In the genomic region with DNA sequence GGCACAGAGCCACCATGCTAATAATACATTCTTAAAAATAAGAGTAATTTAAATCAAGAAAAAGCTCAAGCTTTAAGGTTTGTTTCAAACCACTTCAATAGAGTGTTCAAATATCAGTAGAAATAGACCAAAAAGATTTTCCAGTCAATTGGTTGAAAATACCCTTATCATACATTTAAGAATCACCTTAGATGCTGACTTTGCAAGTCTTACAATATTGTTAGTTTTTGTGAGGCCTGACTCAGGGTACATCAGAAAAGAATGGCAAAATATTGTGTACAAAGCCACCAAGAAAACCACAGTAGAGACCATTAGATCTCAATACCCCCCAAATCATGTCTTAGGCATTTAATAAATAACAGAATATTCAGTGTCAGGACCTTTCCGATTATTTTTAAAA, we compare ENCODE assay signal across 39 cellular contexts. TPM values are rescaled to one million over a fixed set of nuclear protein-coding genes. Genes with fewer than 3 reads are reported as not detected.
"Had no signal": no experiment of that assay in that cellular context is flagged by ENCODE, and none has a peak within 500 bp of the region (broad histone marks: within the 10 kb centered on the region; RNA-seq: fewer than 3 reads in every experiment).

No MANE protein-coding gene starts in this region.

- H3K4me3 ChIP-seq: MG63 had no signal

- DNase-seq: Karpas-422, Kasumi-1, MG63, MM.1S, MV-4-11, NCI-H1048, NCI-H1092, NCI-H1092 treated with DMSO at 0.1 percent for 48 hours, NCI-H1105, NCI-H1105 treated with DMSO at 0.1 percent for 48 hours, NCI-H1417, NCI-H1417 treated with DMSO at 0.1 percent for 48 hours, NCI-H1436, NCI-H1436 treated with DMSO at 0.1 percent for 48 hours, NCI-H146, NCI-H1694, NCI-H1694 treated with DMSO at 0.1 percent for 48 hours, NCI-H187, NCI-H187 treated with DMSO at 0.1 percent for 48 hours, NCI-H1930, NCI-H2029, NCI-H2029 treated with DMSO at 0.1 percent for 48 hours, NCI-H2081, NCI-H2081 treated with DMSO at 0.1 percent for 48 hours, NCI-H2107, NCI-H2171, NCI-H2171 treated with DMSO at 0.1 percent for 48 hours, NCI-H2227 treated with DMSO at 0.1 percent for 48 hours, NCI-H226, NCI-H345, NCI-H446, NCI-H446 treated with DMSO at 0.1 percent for 48 hours, NCI-H510A, NCI-H510A treated with DMSO at 0.1 percent for 48 hours, NCI-H524 had no signal

- H3K36me3 ChIP-seq: MG63 had no signal

RNA-seq across cellular contexts. Expression of a gene that starts 19.8 kb away (rescaled TPM):
- total RNA-seq: LHCN-M2, M059J, MCF 10A had no signal

RNA-seq across cellular contexts. Expression of a gene that starts 27.7 kb away (rescaled TPM):
- total RNA-seq: LHCN-M2, M059J, MCF 10A, NCI-H460 had no signal
